In genomic region chr18:4196358-4196757, GRCh38 we compare ENCODE assay signal across 23 cellular contexts.
DNase-seq lines count a peak whose midpoint lies in the region; ATAC-seq and TF ChIP-seq lines count a peak whose summit lies in the region.
"Had no signal": no experiment of that assay in that cellular context is flagged by ENCODE, and none has a peak within 500 bp of the region (broad histone marks: within the 10 kb centered on the region; RNA-seq: fewer than 3 reads in every experiment).

No MANE protein-coding gene starts in this region.

- H3K9me2 ChIP-seq in GM23338 (ENCODE audit: insufficient read depth) (no peaks in the 10 kb centered on the region), hepatocyte (replicated peaks; ENCODE audit: insufficient read depth) (no peaks in the 10 kb centered on the region)

- H3K9me3 Mint-ChIP-seq in GM23338, result no peaks in the 10 kb centered on the region
- H3K9me3 Mint-ChIP-seq: CD4-positive, alpha-beta T cell had no signal

- 32% methylated on average over 4 of the region's 4 CpGs for WGBS in hepatocyte (ENCODE audit: low lambda C conversion rate, missing lambda C conversion rate)

- H2AFZ ChIP-seq in GM23338 (no peak overlapping the region), hepatocyte (no peak overlapping the region)

- H3K36me3 ChIP-seq in GM23338 (ENCODE audit: insufficient read depth) (no peaks in the 10 kb centered on the region), hepatocyte (replicated peaks; ENCODE audit: insufficient read depth, low read depth) (no peaks in the 10 kb centered on the region)
- H3K36me3 ChIP-seq: BLaER1 treated with 17β-estradiol and CSF1 and Interleukin-3, amounts not matched to agents 10 nM and 100 nM had no signal

- H3K4me2 ChIP-seq in GM23338 (0 out of 2 replicates have a peak overlapping the region, but pooled peaks have one; percentile 28), hepatocyte (peak overlapping the region; percentile 22)
- H3K4me2 ChIP-seq: BLaER1 treated with 17β-estradiol and CSF1 and Interleukin-3, amounts not matched to agents 10 nM and 100 nM had no signal

- no peak overlapping the region for H3K4me3 ChIP-seq in GM23338
- H3K4me3 ChIP-seq in hepatocyte, result no peak overlapping the region
- H3K4me3 ChIP-seq: BLaER1 treated with 17β-estradiol and CSF1 and Interleukin-3, amounts not matched to agents 10 nM and 100 nM had no signal

- no peaks in the 10 kb centered on the region for H3K9me3 ChIP-seq in hepatocyte (ENCODE audit: low read depth)
- H3K9me3 ChIP-seq: BLaER1 treated with 17β-estradiol and CSF1 and Interleukin-3, amounts not matched to agents 10 nM and 100 nM had no signal

- ATAC-seq in GM23338 (no peak), GM19351 (IDR thresholded peaks at IDR 0.05; ENCODE audit: unreplicated experiment) (no peak)
- ATAC-seq: HCT116, Panc1 had no signal

- no peak overlapping the region for H3K4me3 Mint-ChIP-seq in GM23338
- H3K4me3 Mint-ChIP-seq: CD4-positive, alpha-beta T cell had no signal

- H3K27ac ChIP-seq in GM23338 (ENCODE audit: low read depth) (no peak overlapping the region), hepatocyte (no peak overlapping the region)
- H3K27ac ChIP-seq: BLaER1 treated with 17β-estradiol and CSF1 and Interleukin-3, amounts not matched to agents 10 nM and 100 nM; RWPE1 had no signal

- no peak overlapping the region for H3K27ac Mint-ChIP-seq in GM23338
- H3K27ac Mint-ChIP-seq: CD4-positive, alpha-beta T cell had no signal

- no peaks in the 10 kb centered on the region for H3K36me3 Mint-ChIP-seq in GM23338 (ENCODE audit: low read depth)

- H3K27me3 Mint-ChIP-seq in GM23338 (ENCODE audit: insufficient read depth, low read depth, poor library complexity), result peaks cover 2% of the 10 kb centered on the region
- H3K27me3 Mint-ChIP-seq: CD4-positive, alpha-beta T cell had no signal

- H3K4me1 ChIP-seq in GM23338 (ENCODE audit: insufficient read depth) (peaks cover 18% of the 10 kb centered on the region), hepatocyte (ENCODE audit: insufficient read depth) (no peaks in the 10 kb centered on the region)
- H3K4me1 ChIP-seq: BLaER1 treated with 17β-estradiol and CSF1 and Interleukin-3, amounts not matched to agents 10 nM and 100 nM had no signal

- H4K20me1 ChIP-seq in GM23338 (replicated peaks; ENCODE audit: insufficient read depth) (no peaks in the 10 kb centered on the region), hepatocyte (ENCODE audit: insufficient read depth, poor library complexity, severe bottlenecking) (no peaks in the 10 kb centered on the region)
- H4K20me1 ChIP-seq: BLaER1 treated with 17β-estradiol and CSF1 and Interleukin-3, amounts not matched to agents 10 nM and 100 nM had no signal

- peaks cover 20% of the 10 kb centered on the region for H3K4me1 Mint-ChIP-seq in GM23338

- no peaks in the 10 kb centered on the region for H3F3A ChIP-seq in GM23338 (replicated peaks; ENCODE audit: low read depth)

- TF ChIP-seq CTCF in GM23338 (conservative IDR thresholded peaks at IDR 0.05; ENCODE audit: low read depth in 2 of 2), result no peak
- TF ChIP-seq CTCF in hepatocyte (IDR thresholded peaks at IDR 0.05; ENCODE audit: poor library complexity), result no peak

- DNase-seq in DMS 273 (lab: John Stamatoyannopoulos, UW; ENCODE audit: unreplicated experiment) (peak; percentile 75), GM23338 (ENCODE audit: low spot score) (no peak), NCI-H510A treated with DMSO at 0.1 percent for 48 hours (lab: John Stamatoyannopoulos, UW) (peak; percentile 68), hepatocyte (ENCODE audit: low spot score) (peak; percentile 12), cerebellum (ENCODE audit: low spot score) (no peak), SK-N-DZ (ENCODE audit: low spot score) (no peak)
- no peak for DNase-seq in NK-92 treated with Interleukin-12 subunit alpha and Interleukin-12 subunit beta, amount 100 ng/mL, for 24 hours (lab: John Stamatoyannopoulos, UW)
- DNase-seq: AML-193; CD4-positive, alpha-beta T cell; GDM1; Kasumi-1; NCI-H1092 treated with DMSO at 0.1 percent for 48 hours; NCI-H1436; NCI-H187 treated with DMSO at 0.1 percent for 48 hours; NCI-H524 treated with DMSO at 0.1 percent for 48 hours; NCI-H82; SHP77; T-helper 1 cell had no signal

- H3K27me3 ChIP-seq in GM23338 (ENCODE audit: insufficient read depth), result no peaks in the 10 kb centered on the region
- no peaks in the 10 kb centered on the region for H3K27me3 ChIP-seq in hepatocyte
- H3K27me3 ChIP-seq: BLaER1 treated with 17β-estradiol and CSF1 and Interleukin-3, amounts not matched to agents 10 nM and 100 nM had no signal

- H3K79me2 ChIP-seq in GM23338 (replicated peaks; ENCODE audit: insufficient read depth), result no peaks in the 10 kb centered on the region
- H3K79me2 ChIP-seq in hepatocyte, result no peaks in the 10 kb centered on the region

TF ChIP-seq in GM23338, 12 proteins besides CTCF, POLR2A, EP300 and RAD21:
- no peak for TF ChIP-seq JUNB (IDR thresholded peaks at IDR 0.05; ENCODE audit: unreplicated experiment)

Comparison
In these comparisons a context has a peak if more than half of its experiments do, and no peak if none do; other contexts are left out.
1. DNase-seq: peak in DMS 273 (single experiment), NCI-H510A treated with DMSO at 0.1 percent for 48 hours (single experiment) and hepatocyte (single experiment); none in GM23338 (single experiment), cerebellum (single experiment), SK-N-DZ (single experiment) and NK-92 treated with Interleukin-12 subunit alpha and Interleukin-12 subunit beta, amount 100 ng/mL, for 24 hours (single experiment).